ENCODE assay signal across 1 cellular context in genomic region chr2:172373761-172374160, GRCh38.
TF ChIP-seq lines count a peak whose summit lies in the region.

No MANE protein-coding gene starts in this region.

TF ChIP-seq in H1, 55 proteins besides CTCF, POLR2A, EP300 and RAD21:
- TF ChIP-seq SP4 (IDR thresholded peaks at IDR 0.05; ENCODE audit: low read length): no peak
- no peak for TF ChIP-seq TEAD4 (IDR thresholded peaks at IDR 0.05; ENCODE audit: low read depth, low read length)
- TF ChIP-seq CEBPB (IDR thresholded peaks at IDR 0.05; ENCODE audit: low read depth, low read length): no peak
- TF ChIP-seq KDM4A (IDR thresholded peaks at IDR 0.05; ENCODE audit: low read depth, low read length, severe bottlenecking): no peak
- TF ChIP-seq SUZ12 (IDR thresholded peaks at IDR 0.05; ENCODE audit: low read length): no peak
- no peak for TF ChIP-seq TAF1 (IDR thresholded peaks at IDR 0.05; ENCODE audit: low read depth, low read length)
- TF ChIP-seq EZH2 (IDR thresholded peaks at IDR 0.05; ENCODE audit: low read depth, low read length, severe bottlenecking): no peak
- TF ChIP-seq TBP (IDR thresholded peaks at IDR 0.05; ENCODE audit: low read depth, low read length): no peak
- no peak for TF ChIP-seq PHF8 (conservative IDR thresholded peaks at IDR 0.05; ENCODE audit: low read depth, low read length)
- no peak for TF ChIP-seq BRCA1 (IDR thresholded peaks at IDR 0.05; ENCODE audit: low read depth, low read length)
- TF ChIP-seq ATF3 (IDR thresholded peaks at IDR 0.05; ENCODE audit: insufficient read depth, low read depth, low read length): no peak
- no peak for TF ChIP-seq JUND (IDR thresholded peaks at IDR 0.05; ENCODE audit: low read length)
- TF ChIP-seq SP1 (IDR thresholded peaks at IDR 0.05; ENCODE audit: low read depth, low read length): no peak
- TF ChIP-seq ZNF274 (IDR thresholded peaks at IDR 0.05; ENCODE audit: borderline replicate concordance, extremely low read depth, low read length): no peak
- TF ChIP-seq CREB1 (IDR thresholded peaks at IDR 0.05): no peak
TF ChIP-seq in H1: peak in this region for 0.
